Comparison of ENCODE assay signal across 21 cellular contexts in genomic region chr13:97999653-98000052, GRCh38.
"Had no signal": no experiment of that assay in that cellular context is flagged by ENCODE, and none has a peak within 500 bp of the region (broad histone marks: within the 10 kb centered on the region; RNA-seq: fewer than 3 reads in every experiment).

No MANE protein-coding gene starts in this region.

- H3K27ac ChIP-seq: epithelial cell of prostate, esophagus muscularis mucosa, gastrocnemius medialis, heart right ventricle, spleen, testis, tibial nerve, upper lobe of right lung, vagina had no signal

- H3K27me3 ChIP-seq: esophagus muscularis mucosa, gastrocnemius medialis, heart right ventricle, spleen, testis, tibial nerve, upper lobe of right lung, vagina had no signal

- H3K9me3 Mint-ChIP-seq: effector memory CD8-positive, alpha-beta T cell; natural killer cell; neural crest cell; stimulated activated naive B cell treated with anti-CD40 and anti-IgM and Interleukin-4, amounts not matched to agents 10 μg/mL and 1 μg/mL and 100 μg/mL, for 72 hours; stimulated activated naive CD8-positive, alpha-beta T cell treated with anti-CD3 and anti-CD28 coated beads, Interleukin-15, amount 100 ng/mL, for 72 hours had no signal

- H3K4me3 Mint-ChIP-seq: effector memory CD8-positive, alpha-beta T cell; natural killer cell; neural crest cell; stimulated activated naive B cell treated with anti-CD40 and anti-IgM and Interleukin-4, amounts not matched to agents 10 μg/mL and 1 μg/mL and 100 μg/mL, for 72 hours; stimulated activated naive CD8-positive, alpha-beta T cell treated with anti-CD3 and anti-CD28 coated beads, Interleukin-15, amount 100 ng/mL, for 72 hours had no signal

- H3K4me1 ChIP-seq: esophagus muscularis mucosa, gastrocnemius medialis, heart right ventricle, spleen, testis, tibial nerve, upper lobe of right lung, vagina had no signal

- H3K4me3 ChIP-seq: esophagus muscularis mucosa, gastrocnemius medialis, heart right ventricle, spleen, testis, tibial nerve, upper lobe of right lung, vagina had no signal

- H3K9me3 ChIP-seq: esophagus muscularis mucosa, gastrocnemius medialis, heart right ventricle, spleen, testis, tibial nerve, upper lobe of right lung, vagina had no signal

- H3K27ac Mint-ChIP-seq: natural killer cell; stimulated activated naive B cell treated with anti-CD40 and anti-IgM and Interleukin-4, amounts not matched to agents 10 μg/mL and 1 μg/mL and 100 μg/mL, for 72 hours; stimulated activated naive CD8-positive, alpha-beta T cell treated with anti-CD3 and anti-CD28 coated beads, Interleukin-15, amount 100 ng/mL, for 72 hours had no signal

- H3K4me1 Mint-ChIP-seq: natural killer cell; neural crest cell; stimulated activated naive CD8-positive, alpha-beta T cell treated with anti-CD3 and anti-CD28 coated beads, Interleukin-15, amount 100 ng/mL, for 72 hours had no signal

- ATAC-seq: effector memory CD8-positive, alpha-beta T cell; gastrocnemius medialis; heart right ventricle; natural killer cell; sciatic nerve; stimulated activated naive B cell treated with anti-CD40 and anti-IgM and Interleukin-4, amounts not matched to agents 10 μg/mL and 1 μg/mL and 100 μg/mL, for 72 hours; stimulated activated naive CD8-positive, alpha-beta T cell treated with anti-CD3 and anti-CD28 coated beads, Interleukin-15, amount 100 ng/mL, for 72 hours; upper lobe of right lung had no signal

- H3K27me3 Mint-ChIP-seq: effector memory CD8-positive, alpha-beta T cell; stimulated activated naive B cell treated with anti-CD40 and anti-IgM and Interleukin-4, amounts not matched to agents 10 μg/mL and 1 μg/mL and 100 μg/mL, for 72 hours; stimulated activated naive CD8-positive, alpha-beta T cell treated with anti-CD3 and anti-CD28 coated beads, Interleukin-15, amount 100 ng/mL, for 72 hours had no signal

- DNase-seq: effector memory CD8-positive, alpha-beta T cell; gastrocnemius medialis; heart right ventricle; hypothalamus; kidney glomerular epithelial cell; natural killer cell; posterior cingulate gyrus; spleen; stimulated activated CD4-positive, alpha-beta T cell treated with anti-CD3 and anti-CD28 coated beads, Interleukin-15, amount 100 ng/mL, for 24 hours; stimulated activated CD4-positive, alpha-beta T cell treated with anti-CD3 and anti-CD28 coated beads, Interleukin-1b, Interleukin-23, amount 100 ng/mL, for 48 hours; stimulated activated CD4-positive, alpha-beta T cell treated with anti-CD3 and anti-CD28 coated beads, Interleukin-4, amount 100 ng/mL, for 24 hours; stimulated activated naive B cell treated with anti-CD40 and anti-IgM and Interleukin-4, amounts not matched to agents 10 μg/mL and 1 μg/mL and 100 μg/mL, for 72 hours; stimulated activated naive CD8-positive, alpha-beta T cell treated with anti-CD3 and anti-CD28 coated beads, Interleukin-15, amount 100 ng/mL, for 72 hours; testis; upper lobe of right lung had no signal
